In the genomic region with DNA sequence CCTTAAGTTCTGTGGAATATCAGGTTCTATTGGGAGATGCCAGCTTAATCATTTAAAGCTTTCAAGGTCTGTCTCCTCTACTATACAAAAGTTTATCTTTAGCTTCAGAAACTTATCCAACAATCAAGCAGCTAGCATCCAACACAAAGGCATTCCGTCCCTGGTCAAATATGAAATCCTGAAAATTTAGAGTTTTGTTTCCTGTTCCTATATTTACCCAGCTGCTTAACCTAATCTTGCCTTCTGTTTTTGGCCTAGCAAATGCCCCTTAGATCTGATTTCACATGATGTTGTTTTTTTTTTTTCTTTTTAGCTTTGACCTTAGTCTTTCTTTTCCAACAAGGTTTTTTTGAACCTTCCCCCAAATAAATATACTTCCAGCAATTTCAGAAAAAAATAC, we compare ENCODE assay signal across 17 cellular contexts.
"Had no signal": no experiment of that assay in that cellular context is flagged by ENCODE, and none has a peak within 500 bp of the region (broad histone marks: within the 10 kb centered on the region; RNA-seq: fewer than 3 reads in every experiment).

No MANE protein-coding gene starts in this region.

- H3K4me3 ChIP-seq: adrenal gland, dorsolateral prefrontal cortex, gastroesophageal sphincter, heart right ventricle, smooth muscle cell, testis had no signal

- H3K36me3 Mint-ChIP-seq: naive thymus-derived CD8-positive, alpha-beta T cell had no signal

- H3K9me3 ChIP-seq: adrenal gland, gastroesophageal sphincter, heart right ventricle, neutrophil, testis had no signal

- H3K27me3 Mint-ChIP-seq: naive thymus-derived CD8-positive, alpha-beta T cell; stimulated activated naive CD8-positive, alpha-beta T cell treated with anti-CD3 and anti-CD28 coated beads, Interleukin-15, Interleukin-2, amounts not matched to agents 100 ng/mL and 50 ng/mL, for 24 hours had no signal

- H3K27ac ChIP-seq: adrenal gland, dorsolateral prefrontal cortex, gastroesophageal sphincter, heart right ventricle, neutrophil, testis had no signal

- H3K27me3 ChIP-seq: adrenal gland, dorsolateral prefrontal cortex, gastroesophageal sphincter, heart right ventricle, neutrophil, testis had no signal

- ATAC-seq: gastroesophageal sphincter; naive thymus-derived CD8-positive, alpha-beta T cell had no signal

- H3K9me3 Mint-ChIP-seq: endodermal cell; naive thymus-derived CD8-positive, alpha-beta T cell; stimulated activated naive CD8-positive, alpha-beta T cell treated with anti-CD3 and anti-CD28 coated beads, Interleukin-15, Interleukin-2, amounts not matched to agents 100 ng/mL and 50 ng/mL, for 24 hours had no signal

- H3K4me2 ChIP-seq: smooth muscle cell had no signal

- H3K36me3 ChIP-seq: adrenal gland, neutrophil had no signal

- H3K4me3 Mint-ChIP-seq: endodermal cell; naive thymus-derived CD8-positive, alpha-beta T cell; stimulated activated naive CD8-positive, alpha-beta T cell treated with anti-CD3 and anti-CD28 coated beads, Interleukin-15, Interleukin-2, amounts not matched to agents 100 ng/mL and 50 ng/mL, for 24 hours had no signal

- H3K4me1 Mint-ChIP-seq: naive thymus-derived CD8-positive, alpha-beta T cell had no signal

- H3K27ac Mint-ChIP-seq: endodermal cell; naive thymus-derived CD8-positive, alpha-beta T cell; stimulated activated naive CD8-positive, alpha-beta T cell treated with anti-CD3 and anti-CD28 coated beads, Interleukin-15, Interleukin-2, amounts not matched to agents 100 ng/mL and 50 ng/mL, for 24 hours had no signal

- DNase-seq: activated CD4-positive, alpha-beta T cell treated with anti-CD3 and anti-CD28 coated beads, Interleukin-2, amount 50 U/mL, for 4 hours; activated CD4-positive, CD25-positive, alpha-beta regulatory T cell treated with anti-CD3 and anti-CD28 coated beads, Interleukin-2, amount 50 U/mL, for 72 hours; activated naive CD4-positive, alpha-beta T cell treated with anti-CD3 and anti-CD28 coated beads, Interleukin-2, amount 50 U/mL, for 16 hours; activated T-cell treated with anti-CD3 and anti-CD28 coated beads for 4 hours; adrenal gland; dorsolateral prefrontal cortex; endodermal cell; heart right ventricle; naive thymus-derived CD8-positive, alpha-beta T cell; posterior cingulate gyrus; retina; T-helper 9 cell; testis had no signal

- H3K4me1 ChIP-seq: testis had no signal
